Comparison of ENCODE assay signal across 10 cellular contexts in genomic region chr14:50822501-50823042, GRCh38. TPM values are rescaled to one million over a fixed set of nuclear protein-coding genes. Genes with fewer than 3 reads are reported as not detected.
A peak's percentile ranks its signal among the peaks of the same experiment; 100 is the strongest.
DNase-seq lines count a peak whose midpoint lies in the region; ATAC-seq and TF ChIP-seq lines count a peak whose summit lies in the region.
"Had no signal": no experiment of that assay in that cellular context is flagged by ENCODE, and none has a peak within 500 bp of the region (broad histone marks: within the 10 kb centered on the region; RNA-seq: fewer than 3 reads in every experiment).

No MANE protein-coding gene starts in this region.

- H3K4me1 ChIP-seq in Karpas-422 (ENCODE audit: low read length) (peaks cover 73% of the 10 kb centered on the region), neutrophil (ENCODE audit: control insufficient read depth in 1 of 2, insufficient read depth in 1 of 2, low read depth in 1 of 2, low read length in 1 of 2) (peaks cover 90 to 94% of the 10 kb centered on the region in 2 experiments)

- peak overlapping the region; percentile 59 for H3K4me3 ChIP-seq in Karpas-422 (ENCODE audit: low read length)
- H3K4me3 ChIP-seq in neutrophil (ENCODE audit: low read depth in 1 of 2, low read length in 1 of 2): peak overlapping the region; percentile 56 to 57

- H3K79me2 ChIP-seq in Karpas-422 (ENCODE audit: low read length): peaks cover 72% of the 10 kb centered on the region

- peaks cover 86% of the 10 kb centered on the region for H3K4me1 Mint-ChIP-seq in activated naive CD8-positive, alpha-beta T cell (ENCODE audit: low read depth)

- H3K27ac ChIP-seq in Karpas-422 (ENCODE audit: low read length): peak overlapping the region; percentile 92
- peak overlapping the region; percentile 94 for H3K27ac ChIP-seq in neutrophil

- H4K20me1 ChIP-seq in Karpas-422 (ENCODE audit: insufficient read depth, low read depth, low read length): peaks cover 31% of the 10 kb centered on the region

- no peaks in the 10 kb centered on the region for H3K9me3 ChIP-seq in Karpas-422 (ENCODE audit: low read length)
- no peaks in the 10 kb centered on the region for H3K9me3 ChIP-seq in neutrophil

- H3K27me3 Mint-ChIP-seq in activated naive CD8-positive, alpha-beta T cell: no peaks in the 10 kb centered on the region

- ATAC-seq in GM19351 (IDR thresholded peaks at IDR 0.05; ENCODE audit: unreplicated experiment) (peak; percentile 39), GM21737 (IDR thresholded peaks at IDR 0.05; ENCODE audit: unreplicated experiment) (no peak), HG02970 (IDR thresholded peaks at IDR 0.05; ENCODE audit: low FRiP score, unreplicated experiment) (no peak)

- H3K27me3 ChIP-seq in Karpas-422 (ENCODE audit: low read length): no peaks in the 10 kb centered on the region
- H3K27me3 ChIP-seq in neutrophil: no peaks in the 10 kb centered on the region

- H3K36me3 Mint-ChIP-seq in activated naive CD8-positive, alpha-beta T cell: peaks cover 19% of the 10 kb centered on the region

- H3K9me3 Mint-ChIP-seq in activated naive CD8-positive, alpha-beta T cell (ENCODE audit: low read depth): peaks cover 5% of the 10 kb centered on the region

- H2AFZ ChIP-seq in Karpas-422 (ENCODE audit: low read length): no peak overlapping the region

- peak; percentile 83 for DNase-seq in Karpas-422
- DNase-seq in KG1 (lab: John Stamatoyannopoulos, UW): no peak
- no peak for DNase-seq in cerebellar nuclear complex (lab: John Stamatoyannopoulos, UW)
- DNase-seq: stimulated activated CD4-positive, alpha-beta T cell treated with anti-CD3 and anti-CD28 coated beads, Interleukin-2, amount 100 ng/mL, for 24 hours had no signal

- peak overlapping the region; percentile 68 for H3K9ac ChIP-seq in Karpas-422 (ENCODE audit: low read length)

- H3K36me3 ChIP-seq in Karpas-422 (ENCODE audit: insufficient read depth, low read length): peaks cover 8% of the 10 kb centered on the region
- peaks cover 14% of the 10 kb centered on the region for H3K36me3 ChIP-seq in neutrophil

- H3K27ac Mint-ChIP-seq in activated naive CD8-positive, alpha-beta T cell: peak overlapping the region; percentile 94

- TF ChIP-seq CTCF in neutrophil (IDR thresholded peaks at IDR 0.05): no peak

- peak overlapping the region; percentile 78 for H3K4me2 ChIP-seq in Karpas-422 (ENCODE audit: low read depth, low read length, poor library complexity, severe bottlenecking)

- no peaks in the 10 kb centered on the region for H3K9me2 ChIP-seq in Karpas-422 (replicated peaks; ENCODE audit: insufficient read depth, low read length)

- H3K4me3 Mint-ChIP-seq in activated naive CD8-positive, alpha-beta T cell: peak overlapping the region; percentile 78

RNA-seq across cellular contexts. Expression of gene NIN, which starts 8.4 kb away (rescaled TPM):
- 59.4 and 85.6 TPM in 2 replicates for total RNA-seq in Karpas-422 (2014; rRNA removed; shearing (Covaris generic); ENCODE audit: low replicate concordance)

RNA-seq across cellular contexts. Expression of gene ABHD12B, which starts 49.3 kb away (rescaled TPM):
- total RNA-seq in Karpas-422 (2014; rRNA removed; shearing (Covaris generic); ENCODE audit: low replicate concordance): not detected in 2 replicates
- total RNA-seq: left lobe of liver had no signal
